Comparison of ENCODE assay signal across 2 cellular contexts in the genomic region with DNA sequence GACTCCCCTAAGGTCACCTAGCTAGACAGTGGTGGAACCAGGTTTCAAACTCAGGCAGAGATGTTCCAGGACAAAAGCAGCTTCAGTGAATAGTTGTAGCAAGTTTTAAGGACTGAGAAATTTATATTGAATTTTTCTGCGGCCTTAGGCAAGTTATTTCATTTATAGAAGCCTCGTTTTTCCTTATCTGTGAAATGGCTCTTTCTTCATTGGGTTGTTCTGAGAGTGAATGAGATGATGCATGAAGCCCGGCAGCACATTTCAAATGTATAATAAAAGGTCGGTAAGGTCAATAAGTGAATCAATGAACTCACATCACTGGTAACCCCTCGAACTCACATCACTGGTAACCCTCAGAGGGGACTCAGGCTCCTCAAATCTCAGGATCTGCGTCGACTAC.
TF ChIP-seq lines count a peak whose summit lies in the region.

No MANE protein-coding gene starts in this region.

TF ChIP-seq in GM23338, 12 proteins besides CTCF, POLR2A, EP300 and RAD21 (continues in another document):
- TF ChIP-seq JUNB (IDR thresholded peaks at IDR 0.05; ENCODE audit: unreplicated experiment) (no peak), NANOG (IDR thresholded peaks at IDR 0.05; ENCODE audit: borderline replicate concordance) (no peak), POLR2AphosphoS5 (IDR thresholded peaks at IDR 0.05; ENCODE audit: low read depth) (no peak), ZNF114 (CRISPR knock-in tag; IDR thresholded peaks at IDR 0.05) (no peak), STAT1 (IDR thresholded peaks at IDR 0.05; ENCODE audit: unreplicated experiment) (no peak), CREB1 (CRISPR knock-in tag; IDR thresholded peaks at IDR 0.05; ENCODE audit: low read depth) (no peak), EZH2phosphoT487 (IDR thresholded peaks at IDR 0.05; ENCODE audit: unreplicated experiment) (no peak)
- TF ChIP-seq, protein P1, sequence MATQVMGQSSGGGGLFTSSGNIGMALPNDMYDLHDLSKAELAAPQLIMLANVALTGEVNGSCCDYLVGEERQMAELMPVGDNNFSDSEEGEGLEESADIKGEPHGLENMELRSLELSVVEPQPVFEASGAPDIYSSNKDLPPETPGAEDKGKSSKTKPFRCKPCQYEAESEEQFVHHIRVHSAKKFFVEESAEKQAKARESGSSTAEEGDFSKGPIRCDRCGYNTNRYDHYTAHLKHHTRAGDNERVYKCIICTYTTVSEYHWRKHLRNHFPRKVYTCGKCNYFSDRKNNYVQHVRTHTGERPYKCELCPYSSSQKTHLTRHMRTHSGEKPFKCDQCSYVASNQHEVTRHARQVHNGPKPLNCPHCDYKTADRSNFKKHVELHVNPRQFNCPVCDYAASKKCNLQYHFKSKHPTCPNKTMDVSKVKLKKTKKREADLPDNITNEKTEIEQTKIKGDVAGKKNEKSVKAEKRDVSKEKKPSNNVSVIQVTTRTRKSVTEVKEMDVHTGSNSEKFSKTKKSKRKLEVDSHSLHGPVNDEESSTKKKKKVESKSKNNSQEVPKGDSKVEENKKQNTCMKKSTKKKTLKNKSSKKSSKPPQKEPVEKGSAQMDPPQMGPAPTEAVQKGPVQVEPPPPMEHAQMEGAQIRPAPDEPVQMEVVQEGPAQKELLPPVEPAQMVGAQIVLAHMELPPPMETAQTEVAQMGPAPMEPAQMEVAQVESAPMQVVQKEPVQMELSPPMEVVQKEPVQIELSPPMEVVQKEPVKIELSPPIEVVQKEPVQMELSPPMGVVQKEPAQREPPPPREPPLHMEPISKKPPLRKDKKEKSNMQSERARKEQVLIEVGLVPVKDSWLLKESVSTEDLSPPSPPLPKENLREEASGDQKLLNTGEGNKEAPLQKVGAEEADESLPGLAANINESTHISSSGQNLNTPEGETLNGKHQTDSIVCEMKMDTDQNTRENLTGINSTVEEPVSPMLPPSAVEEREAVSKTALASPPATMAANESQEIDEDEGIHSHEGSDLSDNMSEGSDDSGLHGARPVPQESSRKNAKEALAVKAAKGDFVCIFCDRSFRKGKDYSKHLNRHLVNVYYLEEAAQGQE (IDR thresholded peaks at IDR 0.05; ENCODE audit: unreplicated experiment): no peak
- TF ChIP-seq, protein P2, sequence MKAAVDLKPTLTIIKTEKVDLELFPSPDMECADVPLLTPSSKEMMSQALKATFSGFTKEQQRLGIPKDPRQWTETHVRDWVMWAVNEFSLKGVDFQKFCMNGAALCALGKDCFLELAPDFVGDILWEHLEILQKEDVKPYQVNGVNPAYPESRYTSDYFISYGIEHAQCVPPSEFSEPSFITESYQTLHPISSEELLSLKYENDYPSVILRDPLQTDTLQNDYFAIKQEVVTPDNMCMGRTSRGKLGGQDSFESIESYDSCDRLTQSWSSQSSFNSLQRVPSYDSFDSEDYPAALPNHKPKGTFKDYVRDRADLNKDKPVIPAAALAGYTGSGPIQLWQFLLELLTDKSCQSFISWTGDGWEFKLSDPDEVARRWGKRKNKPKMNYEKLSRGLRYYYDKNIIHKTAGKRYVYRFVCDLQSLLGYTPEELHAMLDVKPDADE (IDR thresholded peaks at IDR 0.05): no peak
- TF ChIP-seq, protein P3, sequence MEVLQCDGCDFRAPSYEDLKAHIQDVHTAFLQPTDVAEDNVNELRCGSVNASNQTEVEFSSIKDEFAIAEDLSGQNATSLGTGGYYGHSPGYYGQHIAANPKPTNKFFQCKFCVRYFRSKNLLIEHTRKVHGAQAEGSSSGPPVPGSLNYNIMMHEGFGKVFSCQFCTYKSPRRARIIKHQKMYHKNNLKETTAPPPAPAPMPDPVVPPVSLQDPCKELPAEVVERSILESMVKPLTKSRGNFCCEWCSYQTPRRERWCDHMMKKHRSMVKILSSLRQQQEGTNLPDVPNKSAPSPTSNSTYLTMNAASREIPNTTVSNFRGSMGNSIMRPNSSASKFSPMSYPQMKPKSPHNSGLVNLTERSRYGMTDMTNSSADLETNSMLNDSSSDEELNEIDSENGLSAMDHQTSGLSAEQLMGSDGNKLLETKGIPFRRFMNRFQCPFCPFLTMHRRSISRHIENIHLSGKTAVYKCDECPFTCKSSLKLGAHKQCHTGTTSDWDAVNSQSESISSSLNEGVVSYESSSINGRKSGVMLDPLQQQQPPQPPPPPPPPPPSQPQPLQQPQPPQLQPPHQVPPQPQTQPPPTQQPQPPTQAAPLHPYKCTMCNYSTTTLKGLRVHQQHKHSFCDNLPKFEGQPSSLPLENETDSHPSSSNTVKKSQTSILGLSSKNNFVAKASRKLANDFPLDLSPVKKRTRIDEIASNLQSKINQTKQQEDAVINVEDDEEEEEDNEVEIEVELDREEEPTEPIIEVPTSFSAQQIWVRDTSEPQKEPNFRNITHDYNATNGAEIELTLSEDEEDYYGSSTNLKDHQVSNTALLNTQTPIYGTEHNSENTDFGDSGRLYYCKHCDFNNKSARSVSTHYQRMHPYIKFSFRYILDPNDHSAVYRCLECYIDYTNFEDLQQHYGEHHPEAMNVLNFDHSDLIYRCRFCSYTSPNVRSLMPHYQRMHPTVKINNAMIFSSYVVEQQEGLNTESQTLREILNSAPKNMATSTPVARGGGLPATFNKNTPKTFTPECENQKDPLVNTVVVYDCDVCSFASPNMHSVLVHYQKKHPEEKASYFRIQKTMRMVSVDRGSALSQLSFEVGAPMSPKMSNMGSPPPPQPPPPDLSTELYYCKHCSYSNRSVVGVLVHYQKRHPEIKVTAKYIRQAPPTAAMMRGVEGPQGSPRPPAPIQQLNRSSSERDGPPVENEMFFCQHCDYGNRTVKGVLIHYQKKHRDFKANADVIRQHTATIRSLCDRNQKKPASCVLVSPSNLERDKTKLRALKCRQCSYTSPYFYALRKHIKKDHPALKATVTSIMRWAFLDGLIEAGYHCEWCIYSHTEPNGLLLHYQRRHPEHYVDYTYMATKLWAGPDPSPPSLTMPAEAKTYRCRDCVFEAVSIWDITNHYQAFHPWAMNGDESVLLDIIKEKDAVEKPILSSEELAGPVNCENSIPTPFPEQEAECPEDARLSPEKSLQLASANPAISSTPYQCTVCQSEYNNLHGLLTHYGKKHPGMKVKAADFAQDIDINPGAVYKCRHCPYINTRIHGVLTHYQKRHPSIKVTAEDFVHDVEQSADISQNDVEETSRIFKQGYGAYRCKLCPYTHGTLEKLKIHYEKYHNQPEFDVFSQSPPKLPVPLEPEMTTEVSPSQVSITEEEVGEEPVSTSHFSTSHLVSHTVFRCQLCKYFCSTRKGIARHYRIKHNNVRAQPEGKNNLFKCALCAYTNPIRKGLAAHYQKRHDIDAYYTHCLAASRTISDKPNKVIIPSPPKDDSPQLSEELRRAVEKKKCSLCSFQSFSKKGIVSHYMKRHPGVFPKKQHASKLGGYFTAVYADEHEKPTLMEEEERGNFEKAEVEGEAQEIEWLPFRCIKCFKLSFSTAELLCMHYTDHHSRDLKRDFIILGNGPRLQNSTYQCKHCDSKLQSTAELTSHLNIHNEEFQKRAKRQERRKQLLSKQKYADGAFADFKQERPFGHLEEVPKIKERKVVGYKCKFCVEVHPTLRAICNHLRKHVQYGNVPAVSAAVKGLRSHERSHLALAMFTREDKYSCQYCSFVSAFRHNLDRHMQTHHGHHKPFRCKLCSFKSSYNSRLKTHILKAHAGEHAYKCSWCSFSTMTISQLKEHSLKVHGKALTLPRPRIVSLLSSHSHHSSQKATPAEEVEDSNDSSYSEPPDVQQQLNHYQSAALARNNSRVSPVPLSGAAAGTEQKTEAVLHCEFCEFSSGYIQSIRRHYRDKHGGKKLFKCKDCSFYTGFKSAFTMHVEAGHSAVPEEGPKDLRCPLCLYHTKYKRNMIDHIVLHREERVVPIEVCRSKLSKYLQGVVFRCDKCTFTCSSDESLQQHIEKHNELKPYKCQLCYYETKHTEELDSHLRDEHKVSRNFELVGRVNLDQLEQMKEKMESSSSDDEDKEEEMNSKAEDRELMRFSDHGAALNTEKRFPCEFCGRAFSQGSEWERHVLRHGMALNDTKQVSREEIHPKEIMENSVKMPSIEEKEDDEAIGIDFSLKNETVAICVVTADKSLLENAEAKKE (CRISPR knock-in tag; IDR thresholded peaks at IDR 0.05): no peak

TF ChIP-seq in K562, 482 proteins besides CTCF, POLR2A, EP300 and RAD21:
- TF ChIP-seq, protein P4, sequence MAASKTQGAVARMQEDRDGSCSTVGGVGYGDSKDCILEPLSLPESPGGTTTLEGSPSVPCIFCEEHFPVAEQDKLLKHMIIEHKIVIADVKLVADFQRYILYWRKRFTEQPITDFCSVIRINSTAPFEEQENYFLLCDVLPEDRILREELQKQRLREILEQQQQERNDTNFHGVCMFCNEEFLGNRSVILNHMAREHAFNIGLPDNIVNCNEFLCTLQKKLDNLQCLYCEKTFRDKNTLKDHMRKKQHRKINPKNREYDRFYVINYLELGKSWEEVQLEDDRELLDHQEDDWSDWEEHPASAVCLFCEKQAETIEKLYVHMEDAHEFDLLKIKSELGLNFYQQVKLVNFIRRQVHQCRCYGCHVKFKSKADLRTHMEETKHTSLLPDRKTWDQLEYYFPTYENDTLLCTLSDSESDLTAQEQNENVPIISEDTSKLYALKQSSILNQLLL (CRISPR knock-in tag; IDR thresholded peaks at IDR 0.05; ENCODE audit: borderline replicate concordance): no peak
- TF ChIP-seq ZFPM2 (CRISPR knock-in tag; IDR thresholded peaks at IDR 0.05) (0 out of 2 replicates have a peak, but pooled peaks have one; percentile 3), DIDO1 (tag; IDR thresholded peaks at IDR 0.05; ENCODE audit: low read depth) (no peak), ZFP36 (IDR thresholded peaks at IDR 0.05; ENCODE audit: low read depth, low read length, partially characterized antibody) (no peak), ELF2 (CRISPR knock-in tag; IDR thresholded peaks at IDR 0.05) (no peak), NR4A1 (CRISPR knock-in tag; IDR thresholded peaks at IDR 0.05) (no peak), NR4A1 (tag; IDR thresholded peaks at IDR 0.05) (0 out of 2 replicates have a peak, but pooled peaks have one; percentile 41), CEBPB (tag; IDR thresholded peaks at IDR 0.05) (0 out of 2 replicates have a peak, but pooled peaks have one; percentile 0), ZFP30 (CRISPR knock-in tag; IDR thresholded peaks at IDR 0.05; ENCODE audit: borderline replicate concordance) (no peak), ILK (tag; IDR thresholded peaks at IDR 0.05; ENCODE audit: borderline replicate concordance, low read depth) (no peak), FIP1L1 (IDR thresholded peaks at IDR 0.05; ENCODE audit: low read depth, low read length, poor library complexity, severe bottlenecking) (no peak), GTF2E2 (tag; IDR thresholded peaks at IDR 0.05) (no peak), SRSF7 (optimal IDR thresholded peaks at IDR 0.05; ENCODE audit: low read depth, low read length) (no peak), L3MBTL2 (IDR thresholded peaks at IDR 0.05) (no peak), HDAC6 (IDR thresholded peaks at IDR 0.05; ENCODE audit: low read depth, low read length) (no peak), ADNP (tag; IDR thresholded peaks at IDR 0.05) (peak; percentile 82; the same call in 1 of the 2 replicates), RNF2 (IDR thresholded peaks at IDR 0.05) (no peak), BRD4 (IDR thresholded peaks at IDR 0.05) (no peak), GATA2 (CRISPR knock-in tag; IDR thresholded peaks at IDR 0.05) (no peak), KDM2B (CRISPR knock-in tag; IDR thresholded peaks at IDR 0.05) (no peak), NFE2 (IDR thresholded peaks at IDR 0.05; ENCODE audit: low read depth) (no peak), RBM25 (IDR thresholded peaks at IDR 0.05; ENCODE audit: low read depth, low read length, severe bottlenecking) (peak; percentile 82), ZZZ3 (IDR thresholded peaks at IDR 0.05) (no peak), ZNF143 (CRISPR knock-in tag; IDR thresholded peaks at IDR 0.05) (no peak), TCF7L2 (IDR thresholded peaks at IDR 0.05; ENCODE audit: low read depth, low read length) (no peak), ZBTB8A (IDR thresholded peaks at IDR 0.05; ENCODE audit: partially characterized antibody) (no peak), TBP (optimal IDR thresholded peaks at IDR 0.05; ENCODE audit: low read depth, low read length) (peak; percentile 2), TCFL5 (CRISPR knock-in tag; conservative IDR thresholded peaks at IDR 0.05) (no peak), PTBP1 (IDR thresholded peaks at IDR 0.05; ENCODE audit: low read depth, low read length) (no peak)
- TF ChIP-seq, protein P5, sequence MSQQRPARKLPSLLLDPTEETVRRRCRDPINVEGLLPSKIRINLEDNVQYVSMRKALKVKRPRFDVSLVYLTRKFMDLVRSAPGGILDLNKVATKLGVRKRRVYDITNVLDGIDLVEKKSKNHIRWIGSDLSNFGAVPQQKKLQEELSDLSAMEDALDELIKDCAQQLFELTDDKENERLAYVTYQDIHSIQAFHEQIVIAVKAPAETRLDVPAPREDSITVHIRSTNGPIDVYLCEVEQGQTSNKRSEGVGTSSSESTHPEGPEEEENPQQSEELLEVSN (IDR thresholded peaks at IDR 0.05; ENCODE audit: borderline replicate concordance in 1 of 2, extremely low read depth in 1 of 2, insufficient read depth in 1 of 2, insufficient read length in 1 of 2, low read depth in 1 of 2, low read length in 1 of 2, poor library complexity in 1 of 2, severe bottlenecking in 1 of 2): no peak
- TF ChIP-seq, protein P6, sequence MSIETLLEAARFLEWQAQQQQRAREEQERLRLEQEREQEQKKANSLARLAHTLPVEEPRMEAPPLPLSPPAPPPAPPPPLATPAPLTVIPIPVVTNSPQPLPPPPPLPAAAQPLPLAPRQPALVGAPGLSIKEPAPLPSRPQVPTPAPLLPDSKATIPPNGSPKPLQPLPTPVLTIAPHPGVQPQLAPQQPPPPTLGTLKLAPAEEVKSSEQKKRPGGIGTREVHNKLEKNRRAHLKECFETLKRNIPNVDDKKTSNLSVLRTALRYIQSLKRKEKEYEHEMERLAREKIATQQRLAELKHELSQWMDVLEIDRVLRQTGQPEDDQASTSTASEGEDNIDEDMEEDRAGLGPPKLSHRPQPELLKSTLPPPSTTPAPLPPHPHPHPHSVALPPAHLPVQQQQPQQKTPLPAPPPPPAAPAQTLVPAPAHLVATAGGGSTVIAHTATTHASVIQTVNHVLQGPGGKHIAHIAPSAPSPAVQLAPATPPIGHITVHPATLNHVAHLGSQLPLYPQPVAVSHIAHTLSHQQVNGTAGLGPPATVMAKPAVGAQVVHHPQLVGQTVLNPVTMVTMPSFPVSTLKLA (conservative IDR thresholded peaks at IDR 0.05): no peak
- TF ChIP-seq, protein P7, sequence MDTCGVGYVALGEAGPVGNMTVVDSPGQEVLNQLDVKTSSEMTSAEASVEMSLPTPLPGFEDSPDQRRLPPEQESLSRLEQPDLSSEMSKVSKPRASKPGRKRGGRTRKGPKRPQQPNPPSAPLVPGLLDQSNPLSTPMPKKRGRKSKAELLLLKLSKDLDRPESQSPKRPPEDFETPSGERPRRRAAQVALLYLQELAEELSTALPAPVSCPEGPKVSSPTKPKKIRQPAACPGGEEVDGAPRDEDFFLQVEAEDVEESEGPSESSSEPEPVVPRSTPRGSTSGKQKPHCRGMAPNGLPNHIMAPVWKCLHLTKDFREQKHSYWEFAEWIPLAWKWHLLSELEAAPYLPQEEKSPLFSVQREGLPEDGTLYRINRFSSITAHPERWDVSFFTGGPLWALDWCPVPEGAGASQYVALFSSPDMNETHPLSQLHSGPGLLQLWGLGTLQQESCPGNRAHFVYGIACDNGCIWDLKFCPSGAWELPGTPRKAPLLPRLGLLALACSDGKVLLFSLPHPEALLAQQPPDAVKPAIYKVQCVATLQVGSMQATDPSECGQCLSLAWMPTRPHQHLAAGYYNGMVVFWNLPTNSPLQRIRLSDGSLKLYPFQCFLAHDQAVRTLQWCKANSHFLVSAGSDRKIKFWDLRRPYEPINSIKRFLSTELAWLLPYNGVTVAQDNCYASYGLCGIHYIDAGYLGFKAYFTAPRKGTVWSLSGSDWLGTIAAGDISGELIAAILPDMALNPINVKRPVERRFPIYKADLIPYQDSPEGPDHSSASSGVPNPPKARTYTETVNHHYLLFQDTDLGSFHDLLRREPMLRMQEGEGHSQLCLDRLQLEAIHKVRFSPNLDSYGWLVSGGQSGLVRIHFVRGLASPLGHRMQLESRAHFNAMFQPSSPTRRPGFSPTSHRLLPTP (IDR thresholded peaks at IDR 0.05; ENCODE audit: borderline replicate concordance, extremely low read depth, insufficient read length): no peak
